9 cellular contexts compared by ENCODE assay signal in genomic region chr11:122440783-122441701, GRCh38.
A peak's percentile ranks its signal among the peaks of the same experiment; 100 is the strongest.
DNase-seq lines count a peak whose midpoint lies in the region; ATAC-seq and TF ChIP-seq lines count a peak whose summit lies in the region.
"Had no signal": no experiment of that assay in that cellular context is flagged by ENCODE, and none has a peak within 500 bp of the region (broad histone marks: within the 10 kb centered on the region; RNA-seq: fewer than 3 reads in every experiment).

No MANE protein-coding gene starts in this region.

- ATAC-seq in body of pancreas (peak; percentile 56), HG03460 (IDR thresholded peaks at IDR 0.05; ENCODE audit: unreplicated experiment) (no peak)

- H3K4me3 ChIP-seq in HUES64 (ENCODE audit: low read length) (peak overlapping the region; percentile 49), body of pancreas (peak overlapping the region; percentile 16 to 35), skin epidermis (peak overlapping the region in 6 of 7 experiments; percentile 13 to 34 (median 18))

- TF ChIP-seq CTCF in body of pancreas (IDR thresholded peaks at IDR 0.05) = no peak

- intact Hi-C loops in body of pancreas (cut with DNase I) = no loop called here

- H3K4me1 ChIP-seq in HUES64 (ENCODE audit: insufficient read depth, low read length) (peaks cover 26% of the 10 kb centered on the region), body of pancreas (peaks cover 16% of the 10 kb centered on the region)

- H3K36me3 ChIP-seq in HUES64 (ENCODE audit: insufficient read depth, low read length) = no peaks in the 10 kb centered on the region
- H3K36me3 ChIP-seq in body of pancreas (replicated peaks in 1 of 2; ENCODE audit: insufficient read depth in 1 of 2, low read depth in 2 of 2) = no peaks in the 10 kb centered on the region

- no peaks in the 10 kb centered on the region for H3K9me3 ChIP-seq in HUES64 (ENCODE audit: insufficient read depth, low read depth, low read length)
- H3K9me3 ChIP-seq in body of pancreas = no peaks in the 10 kb centered on the region

- H3K9ac ChIP-seq in HUES64 (ENCODE audit: low read depth, low read length) = peak overlapping the region; percentile 51; the same call in 1 of the 2 replicates

- 4% methylated on average over 25 of the region's 28 CpGs for WGBS in HUES64
- WGBS in body of pancreas, 2 donors = 7 to 8% methylated on average over 28 of the region's 28 CpGs

- DNase-seq in body of pancreas (peak in 3 of 4 donors; percentile 14 to 28 (median 20)), iPS-NIHi7 (ENCODE audit: extremely low spot score) (peak; percentile 67), NCI-H128 (lab: John Stamatoyannopoulos, UW; ENCODE audit: unreplicated experiment) (no peak), RKO (ENCODE audit: low spot score) (no peak)
- no peak for DNase-seq in activated naive CD4-positive, alpha-beta T cell (lab: John Stamatoyannopoulos, UW)
- DNase-seq: kidney glomerular epithelial cell had no signal

- H3K27ac ChIP-seq in HUES64 (ENCODE audit: low read depth, low read length) (peak overlapping the region; percentile 92; the same call in 1 of the 2 replicates), body of pancreas (peak overlapping the region in 1 of 4 donors; percentile 5), skin epidermis (peak overlapping the region in 12 of 21 experiments; percentile 46 to 70 (median 65))

- no peak for TF ChIP-seq POLR2A in body of pancreas (IDR thresholded peaks at IDR 0.05)

- H3K27me3 ChIP-seq in HUES64 (ENCODE audit: insufficient read depth, low read length) (no peaks in the 10 kb centered on the region), body of pancreas (no peaks in the 10 kb centered on the region)

Comparison
In these comparisons a context has a peak if more than half of its experiments do, and no peak if none do; other contexts are left out.
1. DNase-seq: peak in body of pancreas (3 of 4) and iPS-NIHi7 (single experiment); none in activated naive CD4-positive, alpha-beta T cell (0 of 4), NCI-H128 (single experiment) and RKO (single experiment).
2. Peak in every context shown above with its lines, with median percentiles within 50 percentile points of each other: H3K4me3 ChIP-seq.